1 cellular context compared by ENCODE assay signal in genomic region chr1:198158766-198159589, GRCh38.
TF ChIP-seq lines count a peak whose summit lies in the region.

No MANE protein-coding gene starts in this region.

TF ChIP-seq in HepG2, 621 proteins besides CTCF, POLR2A, EP300 and RAD21 (continued from another document and continues in another):
- peak; percentile 67; the same call in 1 of the 2 replicates for TF ChIP-seq ZNF710 (CRISPR knock-in tag; IDR thresholded peaks at IDR 0.05; ENCODE audit: borderline replicate concordance)
- no peak for TF ChIP-seq RBM22 (optimal IDR thresholded peaks at IDR 0.05; ENCODE audit: low read length)
- TF ChIP-seq NAIF1 (CRISPR knock-in tag; IDR thresholded peaks at IDR 0.05; ENCODE audit: borderline replicate concordance), result no peak
- TF ChIP-seq TCF12 (IDR thresholded peaks at IDR 0.05), result no peak
- TF ChIP-seq TCF12 (CRISPR knock-in tag; IDR thresholded peaks at IDR 0.05), result no peak
- 0 out of 2 replicates have a peak, but pooled peaks have one; percentile 37 for TF ChIP-seq IRF9 (CRISPR knock-in tag; IDR thresholded peaks at IDR 0.05; ENCODE audit: borderline replicate concordance)
- peak; percentile 72 for TF ChIP-seq KDM2A (CRISPR knock-in tag; IDR thresholded peaks at IDR 0.05; ENCODE audit: borderline replicate concordance, low read depth)
- no peak for TF ChIP-seq ZSCAN30 (CRISPR knock-in tag; IDR thresholded peaks at IDR 0.05)
- TF ChIP-seq ZNF790 (CRISPR knock-in tag; IDR thresholded peaks at IDR 0.05; ENCODE audit: borderline replicate concordance), result no peak
- TF ChIP-seq GMEB1 (CRISPR knock-in tag; IDR thresholded peaks at IDR 0.05; ENCODE audit: borderline replicate concordance), result peak; percentile 45; the same call in 1 of the 2 replicates
- peak; percentile 88 for TF ChIP-seq KMT2A (CRISPR knock-in tag; IDR thresholded peaks at IDR 0.05)
- TF ChIP-seq, protein P1, sequence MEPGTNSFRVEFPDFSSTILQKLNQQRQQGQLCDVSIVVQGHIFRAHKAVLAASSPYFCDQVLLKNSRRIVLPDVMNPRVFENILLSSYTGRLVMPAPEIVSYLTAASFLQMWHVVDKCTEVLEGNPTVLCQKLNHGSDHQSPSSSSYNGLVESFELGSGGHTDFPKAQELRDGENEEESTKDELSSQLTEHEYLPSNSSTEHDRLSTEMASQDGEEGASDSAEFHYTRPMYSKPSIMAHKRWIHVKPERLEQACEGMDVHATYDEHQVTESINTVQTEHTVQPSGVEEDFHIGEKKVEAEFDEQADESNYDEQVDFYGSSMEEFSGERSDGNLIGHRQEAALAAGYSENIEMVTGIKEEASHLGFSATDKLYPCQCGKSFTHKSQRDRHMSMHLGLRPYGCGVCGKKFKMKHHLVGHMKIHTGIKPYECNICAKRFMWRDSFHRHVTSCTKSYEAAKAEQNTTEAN (CRISPR knock-in tag; conservative IDR thresholded peaks at IDR 0.05), result no peak
- TF ChIP-seq HIC2 (CRISPR knock-in tag; IDR thresholded peaks at IDR 0.05; ENCODE audit: low read depth), result no peak
- TF ChIP-seq ZNF792 (CRISPR knock-in tag; IDR thresholded peaks at IDR 0.05), result peak; percentile 22; the same call in 1 of the 2 replicates
- no peak for TF ChIP-seq JARID2 (CRISPR knock-in tag; IDR thresholded peaks at IDR 0.05; ENCODE audit: insufficient replicate concordance)
- no peak for TF ChIP-seq U2AF2 (IDR thresholded peaks at IDR 0.05; ENCODE audit: low read depth, low read length)
- no peak for TF ChIP-seq ATF7 (IDR thresholded peaks at IDR 0.05)
- TF ChIP-seq ATF7 (CRISPR knock-in tag; IDR thresholded peaks at IDR 0.05), result no peak
- TF ChIP-seq, protein P2, sequence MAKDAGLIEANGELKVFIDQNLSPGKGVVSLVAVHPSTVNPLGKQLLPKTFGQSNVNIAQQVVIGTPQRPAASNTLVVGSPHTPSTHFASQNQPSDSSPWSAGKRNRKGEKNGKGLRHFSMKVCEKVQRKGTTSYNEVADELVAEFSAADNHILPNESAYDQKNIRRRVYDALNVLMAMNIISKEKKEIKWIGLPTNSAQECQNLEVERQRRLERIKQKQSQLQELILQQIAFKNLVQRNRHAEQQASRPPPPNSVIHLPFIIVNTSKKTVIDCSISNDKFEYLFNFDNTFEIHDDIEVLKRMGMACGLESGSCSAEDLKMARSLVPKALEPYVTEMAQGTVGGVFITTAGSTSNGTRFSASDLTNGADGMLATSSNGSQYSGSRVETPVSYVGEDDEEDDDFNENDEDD (CRISPR knock-in tag; IDR thresholded peaks at IDR 0.05; ENCODE audit: borderline replicate concordance), result peak; percentile 24; the same call in 1 of the 2 replicates
- no peak for TF ChIP-seq SRSF4 (IDR thresholded peaks at IDR 0.05; ENCODE audit: low read depth, low read length, poor library complexity, severe bottlenecking)
- no peak for TF ChIP-seq ESRRA (CRISPR knock-in tag; IDR thresholded peaks at IDR 0.05; ENCODE audit: low read depth)
- TF ChIP-seq ZSCAN25 (CRISPR knock-in tag; IDR thresholded peaks at IDR 0.05), result peak; percentile 67; the same call in 1 of the 2 replicates
- TF ChIP-seq ZNF343 (CRISPR knock-in tag; IDR thresholded peaks at IDR 0.05), result no peak
- TF ChIP-seq ZNF143 (CRISPR knock-in tag; IDR thresholded peaks at IDR 0.05), result no peak
- no peak for TF ChIP-seq HNRNPH1 (optimal IDR thresholded peaks at IDR 0.05; ENCODE audit: low read depth, low read length)
- peak; percentile 79 for TF ChIP-seq ZNF605 (CRISPR knock-in tag; IDR thresholded peaks at IDR 0.05)
- no peak for TF ChIP-seq MLXIP (CRISPR knock-in tag; IDR thresholded peaks at IDR 0.05; ENCODE audit: borderline replicate concordance)
- TF ChIP-seq, protein P3, sequence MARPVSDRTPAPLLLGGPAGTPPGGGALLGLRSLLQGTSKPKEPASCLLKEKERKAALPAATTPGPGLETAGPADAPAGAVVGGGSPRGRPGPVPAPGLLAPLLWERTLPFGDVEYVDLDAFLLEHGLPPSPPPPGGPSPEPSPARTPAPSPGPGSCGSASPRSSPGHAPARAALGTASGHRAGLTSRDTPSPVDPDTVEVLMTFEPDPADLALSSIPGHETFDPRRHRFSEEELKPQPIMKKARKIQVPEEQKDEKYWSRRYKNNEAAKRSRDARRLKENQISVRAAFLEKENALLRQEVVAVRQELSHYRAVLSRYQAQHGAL (CRISPR knock-in tag; IDR thresholded peaks at IDR 0.05; ENCODE audit: not compliant biosample characterization), result no peak
- TF ChIP-seq KDM5A (IDR thresholded peaks at IDR 0.05; ENCODE audit: borderline replicate concordance, low read length), result no peak
- TF ChIP-seq ASH2L (IDR thresholded peaks at IDR 0.05; ENCODE audit: insufficient read length, low read depth, low read length), result peak; percentile 76
- TF ChIP-seq, protein P4, sequence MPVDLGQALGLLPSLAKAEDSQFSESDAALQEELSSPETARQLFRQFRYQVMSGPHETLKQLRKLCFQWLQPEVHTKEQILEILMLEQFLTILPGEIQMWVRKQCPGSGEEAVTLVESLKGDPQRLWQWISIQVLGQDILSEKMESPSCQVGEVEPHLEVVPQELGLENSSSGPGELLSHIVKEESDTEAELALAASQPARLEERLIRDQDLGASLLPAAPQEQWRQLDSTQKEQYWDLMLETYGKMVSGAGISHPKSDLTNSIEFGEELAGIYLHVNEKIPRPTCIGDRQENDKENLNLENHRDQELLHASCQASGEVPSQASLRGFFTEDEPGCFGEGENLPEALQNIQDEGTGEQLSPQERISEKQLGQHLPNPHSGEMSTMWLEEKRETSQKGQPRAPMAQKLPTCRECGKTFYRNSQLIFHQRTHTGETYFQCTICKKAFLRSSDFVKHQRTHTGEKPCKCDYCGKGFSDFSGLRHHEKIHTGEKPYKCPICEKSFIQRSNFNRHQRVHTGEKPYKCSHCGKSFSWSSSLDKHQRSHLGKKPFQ (CRISPR knock-in tag; IDR thresholded peaks at IDR 0.05; ENCODE audit: insufficient replicate concordance), result no peak
- 0 out of 2 replicates have a peak, but pooled peaks have one; percentile 18 for TF ChIP-seq TARDBP (CRISPR knock-in tag; IDR thresholded peaks at IDR 0.05)
- no peak for TF ChIP-seq SALL2 (CRISPR knock-in tag; IDR thresholded peaks at IDR 0.05)
- TF ChIP-seq, protein P5, sequence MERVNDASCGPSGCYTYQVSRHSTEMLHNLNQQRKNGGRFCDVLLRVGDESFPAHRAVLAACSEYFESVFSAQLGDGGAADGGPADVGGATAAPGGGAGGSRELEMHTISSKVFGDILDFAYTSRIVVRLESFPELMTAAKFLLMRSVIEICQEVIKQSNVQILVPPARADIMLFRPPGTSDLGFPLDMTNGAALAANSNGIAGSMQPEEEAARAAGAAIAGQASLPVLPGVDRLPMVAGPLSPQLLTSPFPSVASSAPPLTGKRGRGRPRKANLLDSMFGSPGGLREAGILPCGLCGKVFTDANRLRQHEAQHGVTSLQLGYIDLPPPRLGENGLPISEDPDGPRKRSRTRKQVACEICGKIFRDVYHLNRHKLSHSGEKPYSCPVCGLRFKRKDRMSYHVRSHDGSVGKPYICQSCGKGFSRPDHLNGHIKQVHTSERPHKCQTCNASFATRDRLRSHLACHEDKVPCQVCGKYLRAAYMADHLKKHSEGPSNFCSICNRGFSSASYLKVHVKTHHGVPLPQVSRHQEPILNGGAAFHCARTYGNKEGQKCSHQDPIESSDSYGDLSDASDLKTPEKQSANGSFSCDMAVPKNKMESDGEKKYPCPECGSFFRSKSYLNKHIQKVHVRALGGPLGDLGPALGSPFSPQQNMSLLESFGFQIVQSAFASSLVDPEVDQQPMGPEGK (CRISPR knock-in tag; IDR thresholded peaks at IDR 0.05), result peak; percentile 43; the same call in 1 of the 2 replicates
- TF ChIP-seq, protein P6, sequence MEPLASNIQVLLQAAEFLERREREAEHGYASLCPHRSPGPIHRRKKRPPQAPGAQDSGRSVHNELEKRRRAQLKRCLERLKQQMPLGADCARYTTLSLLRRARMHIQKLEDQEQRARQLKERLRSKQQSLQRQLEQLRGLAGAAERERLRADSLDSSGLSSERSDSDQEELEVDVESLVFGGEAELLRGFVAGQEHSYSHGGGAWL (CRISPR knock-in tag; IDR thresholded peaks at IDR 0.05), result peak; percentile 48; the same call in 1 of the 2 replicates
- TF ChIP-seq ZNF782 (CRISPR knock-in tag; IDR thresholded peaks at IDR 0.05; ENCODE audit: borderline replicate concordance), result no peak
- TF ChIP-seq, protein P7, sequence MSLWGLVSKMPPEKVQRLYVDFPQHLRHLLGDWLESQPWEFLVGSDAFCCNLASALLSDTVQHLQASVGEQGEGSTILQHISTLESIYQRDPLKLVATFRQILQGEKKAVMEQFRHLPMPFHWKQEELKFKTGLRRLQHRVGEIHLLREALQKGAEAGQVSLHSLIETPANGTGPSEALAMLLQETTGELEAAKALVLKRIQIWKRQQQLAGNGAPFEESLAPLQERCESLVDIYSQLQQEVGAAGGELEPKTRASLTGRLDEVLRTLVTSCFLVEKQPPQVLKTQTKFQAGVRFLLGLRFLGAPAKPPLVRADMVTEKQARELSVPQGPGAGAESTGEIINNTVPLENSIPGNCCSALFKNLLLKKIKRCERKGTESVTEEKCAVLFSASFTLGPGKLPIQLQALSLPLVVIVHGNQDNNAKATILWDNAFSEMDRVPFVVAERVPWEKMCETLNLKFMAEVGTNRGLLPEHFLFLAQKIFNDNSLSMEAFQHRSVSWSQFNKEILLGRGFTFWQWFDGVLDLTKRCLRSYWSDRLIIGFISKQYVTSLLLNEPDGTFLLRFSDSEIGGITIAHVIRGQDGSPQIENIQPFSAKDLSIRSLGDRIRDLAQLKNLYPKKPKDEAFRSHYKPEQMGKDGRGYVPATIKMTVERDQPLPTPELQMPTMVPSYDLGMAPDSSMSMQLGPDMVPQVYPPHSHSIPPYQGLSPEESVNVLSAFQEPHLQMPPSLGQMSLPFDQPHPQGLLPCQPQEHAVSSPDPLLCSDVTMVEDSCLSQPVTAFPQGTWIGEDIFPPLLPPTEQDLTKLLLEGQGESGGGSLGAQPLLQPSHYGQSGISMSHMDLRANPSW (CRISPR knock-in tag; IDR thresholded peaks at IDR 0.05; ENCODE audit: borderline replicate concordance), result no peak
- TF ChIP-seq ZNF768 (CRISPR knock-in tag; IDR thresholded peaks at IDR 0.05), result no peak
